In the genomic region with DNA sequence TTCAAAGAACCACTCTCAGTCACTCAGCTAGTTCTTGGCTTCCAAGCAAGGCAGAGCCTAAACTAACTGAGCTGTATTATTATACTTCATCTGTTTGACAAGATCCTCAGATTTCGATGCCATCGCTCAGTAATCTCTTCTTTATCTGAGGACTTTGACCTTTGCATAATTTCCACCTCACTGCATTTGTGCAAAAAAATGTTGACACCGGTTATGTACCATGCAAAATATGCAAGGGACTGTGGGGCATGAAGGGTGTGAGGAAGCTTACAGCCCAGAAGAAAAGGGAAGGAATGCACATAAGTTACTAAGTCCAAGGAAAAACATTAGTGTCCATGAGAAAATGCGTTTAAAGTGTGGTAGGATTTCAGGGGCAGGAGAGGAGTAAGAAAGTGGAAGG, we compare ENCODE assay signal across 23 cellular contexts.
DNase-seq lines count a peak whose midpoint lies in the region; TF ChIP-seq lines count a peak whose summit lies in the region.
"Had no signal": no experiment of that assay in that cellular context is flagged by ENCODE, and none has a peak within 500 bp of the region (broad histone marks: within the 10 kb centered on the region; RNA-seq: fewer than 3 reads in every experiment).

No MANE protein-coding gene starts in this region.

- 100% methylated on average over 1 of the region's 4 CpGs for WGBS in trophoblast cell (ENCODE audit: extremely low coverage, insufficient coverage, insufficient read length)
- 87% methylated on average over 4 of the region's 4 CpGs for WGBS in lower leg skin, 2 donors

- intact Hi-C loops in lower leg skin (cut with DNase I; ENCODE audit: low total_unique reads) = no loop called here

- no peaks in the 10 kb centered on the region for H3K36me3 ChIP-seq in trophoblast cell (ENCODE audit: control insufficient read depth in 1 of 2, insufficient read depth in 2 of 2, low read length in 2 of 2)
- H3K36me3 ChIP-seq: BE2C; BLaER1 treated with 17β-estradiol and CSF1 and Interleukin-3, amounts not matched to agents 10 nM and 100 nM had no signal

- TF ChIP-seq POLR2A in lower leg skin (IDR thresholded peaks at IDR 0.05) = no peak

- no peak overlapping the region for H4K91ac ChIP-seq in trophoblast cell (ENCODE audit: low read depth, low read length)

- no peak overlapping the region for H4K8ac ChIP-seq in trophoblast cell (ENCODE audit: low read depth, low read length)

- H2AK5ac ChIP-seq in trophoblast cell (ENCODE audit: low read length) = no peak overlapping the region

- H3K9me3 ChIP-seq in trophoblast cell (ENCODE audit: insufficient read depth, low read depth, low read length) = no peaks in the 10 kb centered on the region
- H3K9me3 ChIP-seq: A549 had no signal

- no peak overlapping the region for H2BK120ac ChIP-seq in trophoblast cell (ENCODE audit: insufficient read depth, low read length, poor library complexity)

- DNase-seq in DMS53 (lab: John Stamatoyannopoulos, UW) (peak; percentile 60), NCI-H526 treated with DMSO at 0.1 percent for 48 hours (lab: John Stamatoyannopoulos, UW) (peak; percentile 20), kidney tubule cell (ENCODE audit: low spot score) (peak; percentile 55), trophoblast cell (peak; percentile 5 to 63), lower leg skin (ENCODE audit: low spot score in 2 of 2) (no peak), superior temporal gyrus (ENCODE audit: extremely low spot score) (no peak), NCI-H510A (lab: John Stamatoyannopoulos, UW) (no peak), NCI-H774 (lab: John Stamatoyannopoulos, UW) (no peak)
- DNase-seq: ACHN; AML-193; BE2C; Calu3; CD4-positive, alpha-beta T cell; CD8-positive, alpha-beta memory T cell; DMS79; EL; GDM1; GM23248; H7; HCEC 1CT had no signal

- no peak overlapping the region for H3K4ac ChIP-seq in trophoblast cell (ENCODE audit: low read depth, low read length)

- no peaks in the 10 kb centered on the region for H3K79me1 ChIP-seq in trophoblast cell (ENCODE audit: low read length)

- H4K12ac ChIP-seq in trophoblast cell (ENCODE audit: low read depth, low read length) = no peak overlapping the region

- no peaks in the 10 kb centered on the region for H3K79me2 ChIP-seq in trophoblast cell (ENCODE audit: control insufficient read depth, insufficient read depth, low read length, poor library complexity)

- H3K9ac ChIP-seq in trophoblast cell (ENCODE audit: low read length) = no peak overlapping the region
- H3K9ac ChIP-seq: BLaER1 treated with 17β-estradiol and CSF1 and Interleukin-3, amounts not matched to agents 10 nM and 100 nM; GM23248 had no signal

- H3K4me3 ChIP-seq in trophoblast cell (ENCODE audit: low read depth, low read length) (no peak overlapping the region), lower leg skin (ENCODE audit: low read depth, poor library complexity, severe bottlenecking) (no peak overlapping the region)
- H3K4me3 ChIP-seq: A549; BLaER1 treated with 17β-estradiol and CSF1 and Interleukin-3, amounts not matched to agents 10 nM and 100 nM; GM12878; GM23248 had no signal

- H3K18ac ChIP-seq in trophoblast cell (ENCODE audit: low read length) = no peak overlapping the region

- H3K14ac ChIP-seq in trophoblast cell (ENCODE audit: low read length) = no peak overlapping the region

- H3K4me1 ChIP-seq in trophoblast cell (ENCODE audit: control insufficient read depth in 1 of 2, insufficient read depth in 2 of 2, low read length in 2 of 2) = no peaks in the 10 kb centered on the region
- H3K4me1 ChIP-seq: A549, BE2C had no signal

- H2BK5ac ChIP-seq in trophoblast cell (ENCODE audit: low read depth, low read length, poor library complexity) = no peak overlapping the region

- no peak overlapping the region for H2AFZ ChIP-seq in trophoblast cell (ENCODE audit: insufficient read depth, low read length, poor library complexity)
- H2AFZ ChIP-seq: GM23248 had no signal

- H3K27ac ChIP-seq in trophoblast cell (ENCODE audit: low read depth, low read length) = no peak overlapping the region
- H3K27ac ChIP-seq: A549; BLaER1 treated with 17β-estradiol and CSF1 and Interleukin-3, amounts not matched to agents 10 nM and 100 nM; GM23248 had no signal

- H2BK12ac ChIP-seq in trophoblast cell (ENCODE audit: low read length) = no peak overlapping the region

- no peak for TF ChIP-seq CTCF in lower leg skin (IDR thresholded peaks at IDR 0.05)

- H3K4me2 ChIP-seq in trophoblast cell (ENCODE audit: low read length) = no peak overlapping the region
- H3K4me2 ChIP-seq: A549 had no signal

- H3K27me3 ChIP-seq in trophoblast cell (ENCODE audit: insufficient read depth, low read length) = no peaks in the 10 kb centered on the region
- H3K27me3 ChIP-seq: BE2C; BLaER1 treated with 17β-estradiol and CSF1 and Interleukin-3, amounts not matched to agents 10 nM and 100 nM had no signal

- no peak overlapping the region for H3K23ac ChIP-seq in trophoblast cell (ENCODE audit: low read length)

Comparison
In these comparisons a context has a peak if more than half of its experiments do, and no peak if none do; other contexts are left out.
1. DNase-seq: peak in DMS53 (single experiment), NCI-H526 treated with DMSO at 0.1 percent for 48 hours (single experiment), kidney tubule cell (single experiment) and trophoblast cell (2 of 2); none in lower leg skin (0 of 2), superior temporal gyrus (single experiment), NCI-H510A (single experiment) and NCI-H774 (single experiment).